19 cellular contexts compared by ENCODE assay signal in the genomic region with DNA sequence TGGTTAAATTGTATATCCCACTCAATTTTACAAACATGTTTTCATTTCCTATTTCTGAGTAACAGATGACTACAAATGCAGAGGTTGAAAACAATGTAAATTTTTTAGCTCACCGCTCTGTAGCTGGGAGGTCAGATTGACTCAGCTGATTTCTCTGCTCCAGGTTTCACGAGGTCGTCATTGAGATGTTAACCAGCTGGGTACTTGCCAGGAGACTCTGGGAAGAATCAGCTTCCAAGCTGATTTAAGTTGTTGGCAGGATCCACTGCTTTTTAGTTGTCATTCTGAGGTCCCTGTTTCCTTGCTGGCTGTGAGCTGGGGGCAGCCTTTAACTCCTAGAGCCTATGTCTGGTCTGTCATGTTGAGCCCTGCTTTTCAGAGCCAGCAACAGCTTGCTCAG.
DNase-seq lines count a peak whose midpoint lies in the region; ATAC-seq, FAIRE-seq and TF ChIP-seq lines count a peak whose summit lies in the region.
"Had no signal": no experiment of that assay in that cellular context is flagged by ENCODE, and none has a peak within 500 bp of the region (broad histone marks: within the 10 kb centered on the region; RNA-seq: fewer than 3 reads in every experiment).

No MANE protein-coding gene starts in this region.

- H3K27me3 Mint-ChIP-seq in endodermal cell (ENCODE audit: insufficient read depth), result no peaks in the 10 kb centered on the region

- no peak overlapping the region for H3K27ac ChIP-seq in endodermal cell (ENCODE audit: low read depth, low read length)
- H3K27ac ChIP-seq: A549, neutrophil, vagina had no signal

- H3K4me3 ChIP-seq in BE2C (ENCODE audit: low read depth, low read length) (no peak overlapping the region), MG63 (no peak overlapping the region), endodermal cell (ENCODE audit: low read length) (no peak overlapping the region)
- H3K4me3 ChIP-seq: A549, vagina had no signal

- H3K9me3 Mint-ChIP-seq in endodermal cell, result no peaks in the 10 kb centered on the region

- TF ChIP-seq CTCF in BE2C (IDR thresholded peaks at IDR 0.05; ENCODE audit: low read depth, low read length), result no peak
- TF ChIP-seq CTCF in endodermal cell (conservative IDR thresholded peaks at IDR 0.05), result no peak

- WGBS in endodermal cell (ENCODE audit: insufficient coverage in 1 of 2, insufficient read length in 1 of 2), 2 experiments, result 56 to 62% methylated on average over 3 of the region's 3 CpGs

- no peaks in the 10 kb centered on the region for H3K4me1 ChIP-seq in BE2C
- no peaks in the 10 kb centered on the region for H3K4me1 ChIP-seq in endodermal cell (ENCODE audit: control insufficient read depth, insufficient read depth, low read length)
- H3K4me1 ChIP-seq: A549, vagina had no signal

- H3K27me3 ChIP-seq in BE2C (no peaks in the 10 kb centered on the region), MG63 (no peaks in the 10 kb centered on the region), endodermal cell (ENCODE audit: control insufficient read depth, insufficient read depth, low read length, poor library complexity, severe bottlenecking) (no peaks in the 10 kb centered on the region)
- H3K27me3 ChIP-seq: neutrophil, vagina had no signal

- no peak for FAIRE-seq in H54 (lab: Jason Lieb, UNC)
- FAIRE-seq: A549, GM12891 had no signal

- H3K9ac ChIP-seq in endodermal cell (ENCODE audit: extremely low read depth, low read length, poor library complexity, severe bottlenecking), result no peak overlapping the region

- H3K36me3 ChIP-seq in BE2C, result no peaks in the 10 kb centered on the region
- no peaks in the 10 kb centered on the region for H3K36me3 ChIP-seq in MG63
- H3K36me3 ChIP-seq in endodermal cell (ENCODE audit: control insufficient read depth, insufficient read depth, low read length), result no peaks in the 10 kb centered on the region
- H3K36me3 ChIP-seq: neutrophil, vagina had no signal

- H3K27ac Mint-ChIP-seq in endodermal cell, result peak overlapping the region; percentile 2
- H3K27ac Mint-ChIP-seq: CD14-positive monocyte had no signal

- ATAC-seq in esophagus mucosa, result no peak
- ATAC-seq: A549, left lobe of liver had no signal

- TF ChIP-seq POLR2A in H54 (IDR thresholded peaks at IDR 0.05; ENCODE audit: low read depth, low read length), result no peak

- H3K4me3 Mint-ChIP-seq in endodermal cell, result no peak overlapping the region
- H3K4me3 Mint-ChIP-seq: CD14-positive monocyte had no signal

- peak; percentile 8 for DNase-seq in BE2C
- DNase-seq in MG63, result peak; percentile 78
- peak; percentile 59 for DNase-seq in endodermal cell
- DNase-seq in kidney glomerular epithelial cell (lab: John Stamatoyannopoulos, UW), result peak; percentile 26
- DNase-seq in NCI-H1417 treated with DMSO at 0.1 percent for 48 hours (lab: John Stamatoyannopoulos, UW), result no peak
- DNase-seq in H54 (ENCODE audit: insufficient read length, low spot score), result no peak
- DNase-seq in NCI-H2171 treated with DMSO at 0.1 percent for 48 hours (lab: John Stamatoyannopoulos, UW), result no peak
- DNase-seq: activated CD4-positive, alpha-beta T cell treated with anti-CD3 and anti-CD28 coated beads, Interleukin-2, amount 50 U/mL, for 1 hour; activated naive CD4-positive, alpha-beta T cell; KBM-7; NCI-H1092; NCI-H526 treated with DMSO at 0.1 percent for 48 hours had no signal

- no peaks in the 10 kb centered on the region for H3K36me3 Mint-ChIP-seq in endodermal cell (ENCODE audit: low read depth)
- H3K36me3 Mint-ChIP-seq: CD14-positive monocyte had no signal

- peaks cover 15% of the 10 kb centered on the region for H3K4me1 Mint-ChIP-seq in endodermal cell
- H3K4me1 Mint-ChIP-seq: CD14-positive monocyte had no signal

- H3K9me3 ChIP-seq in BE2C (no peaks in the 10 kb centered on the region), MG63 (no peaks in the 10 kb centered on the region), endodermal cell (ENCODE audit: control insufficient read depth, low read length) (peaks cover 5% of the 10 kb centered on the region)
- H3K9me3 ChIP-seq: A549, neutrophil, vagina had no signal

Comparison
In these comparisons a context has a peak if more than half of its experiments do, and no peak if none do; other contexts are left out.
1. DNase-seq: peak in BE2C (single experiment), MG63 (single experiment), endodermal cell (single experiment) and kidney glomerular epithelial cell (single experiment); none in NCI-H1417 treated with DMSO at 0.1 percent for 48 hours (single experiment), H54 (single experiment) and NCI-H2171 treated with DMSO at 0.1 percent for 48 hours (single experiment).